ENCODE assay signal across 8 cellular contexts in genomic region chr10:22230331-22230833, GRCh38. TPM values are rescaled to one million over a fixed set of nuclear protein-coding genes. Genes with fewer than 3 reads are reported as not detected.
DNase-seq lines count a peak whose midpoint lies in the region; ATAC-seq and TF ChIP-seq lines count a peak whose summit lies in the region.

No MANE protein-coding gene starts in this region.

- TF ChIP-seq CTCF in AG04450 (IDR thresholded peaks at IDR 0.05; ENCODE audit: low read depth, low read length) (no peak), GM13976 (IDR thresholded peaks at IDR 0.05; ENCODE audit: borderline replicate concordance, control extremely low read depth, extremely low read depth, insufficient read depth, missing control alignments) (no peak), WERI-Rb-1 (IDR thresholded peaks at IDR 0.05; ENCODE audit: low read depth, low read length) (no peak), esophagus muscularis mucosa (IDR thresholded peaks at IDR 0.05) (no peak), nephron (IDR thresholded peaks at IDR 0.05; ENCODE audit: unreplicated experiment in 3 of 3) (no peak)

- no peak overlapping the region for H3K27ac ChIP-seq in AG04450 (ENCODE audit: low read depth, low read length)
- H3K27ac ChIP-seq in WERI-Rb-1, result peak overlapping the region; percentile 88
- H3K27ac ChIP-seq in esophagus muscularis mucosa (replicated peaks in 1 of 4), result peak overlapping the region; percentile 90 to 96 (median 92)

- POLR2A ChIA-PET in AG04450 (lab: Yijun Ruan, JAX), result no interaction called here

- no peak for TF ChIP-seq POLR2A in esophagus muscularis mucosa (IDR thresholded peaks at IDR 0.05; ENCODE audit: low read depth)

- CTCF ChIA-PET in AG04450 (lab: Charles Lee), result interaction anchor here (0.6 to 1.0 kb wide), 2 partner anchors 237 to 759 kb away, joined by 3 read pairs; no protein-coding TSS in a partner anchor

- H3K36me3 Mint-ChIP-seq in nephron (ENCODE audit: low read depth), result no peaks in the 10 kb centered on the region

- H3K9me3 Mint-ChIP-seq in nephron, result no peaks in the 10 kb centered on the region

- H3K27me3 Mint-ChIP-seq in nephron (ENCODE audit: low read depth), result peaks cover 4% of the 10 kb centered on the region

- no peak for ATAC-seq in HG03565 (IDR thresholded peaks at IDR 0.05; ENCODE audit: unreplicated experiment)

- H3K4me1 ChIP-seq in esophagus muscularis mucosa, result peaks cover 3 to 10% (median 8%) of the 10 kb centered on the region in 4 donors

- under 1% methylated on average over 16 of the region's 16 CpGs for WGBS in esophagus muscularis mucosa

- intact Hi-C loops in esophagus muscularis mucosa (cut with DNase I), result no loop called here

- H3K4me1 Mint-ChIP-seq in nephron, result peaks cover 4% of the 10 kb centered on the region

- H3K4me3 Mint-ChIP-seq in nephron, result peak overlapping the region; percentile 91 to 96 (median 93)

- H3K4me3 ChIP-seq in AG04450 (ENCODE audit: low read depth, low read length) (peak overlapping the region; percentile 73), WERI-Rb-1 (ENCODE audit: low read depth, low read length) (peak overlapping the region; percentile 95), esophagus muscularis mucosa (peak overlapping the region; percentile 67 to 76 (median 70))

- no peak for DNase-seq in AG04450 (ENCODE audit: low read depth, low spot score)
- DNase-seq in GM13976 (ENCODE audit: low spot score), result peak; percentile 29
- peak; percentile 17 for DNase-seq in NCI-H2081 treated with DMSO at 0.1 percent for 48 hours (lab: John Stamatoyannopoulos, UW)
- peak; percentile 10 for DNase-seq in WERI-Rb-1
- DNase-seq in esophagus muscularis mucosa (ENCODE audit: extremely low spot score), result no peak
- no peak for DNase-seq in middle frontal gyrus (ENCODE audit: extremely low spot score, low spot score)

- H3K9me3 ChIP-seq in AG04450 (ENCODE audit: control insufficient read depth, insufficient read depth, low read length), result no peaks in the 10 kb centered on the region
- H3K9me3 ChIP-seq in WERI-Rb-1 (ENCODE audit: severe bottlenecking), result no peaks in the 10 kb centered on the region
- H3K9me3 ChIP-seq in esophagus muscularis mucosa, result no peaks in the 10 kb centered on the region

- peak overlapping the region; percentile 76 to 100 (median 85) for H3K27ac Mint-ChIP-seq in nephron

- in situ Hi-C loops in GM13976 (cut with MboI; ENCODE audit: low sequenced_read_pairs, unreplicated experiment), result no loop called here

- no peaks in the 10 kb centered on the region for H3K36me3 ChIP-seq in WERI-Rb-1
- no peaks in the 10 kb centered on the region for H3K36me3 ChIP-seq in esophagus muscularis mucosa

- TF ChIP-seq EP300 in esophagus muscularis mucosa (IDR thresholded peaks at IDR 0.05), result no peak

- no peaks in the 10 kb centered on the region for H3K27me3 ChIP-seq in AG04450 (ENCODE audit: control insufficient read depth, insufficient read depth, low read length)
- H3K27me3 ChIP-seq in WERI-Rb-1 (ENCODE audit: insufficient read depth, low read depth, severe bottlenecking), result no peaks in the 10 kb centered on the region
- H3K27me3 ChIP-seq in esophagus muscularis mucosa, result no peaks in the 10 kb centered on the region

RNA-seq across cellular contexts. Expression of gene EBLN1, which starts 12.6 kb away (rescaled TPM):
- not detected in 2 replicates for polyA plus RNA-seq in AG04450 (2011; rRNA removed)
- polyA minus RNA-seq in AG04450 (2011; rRNA and poly(A)+ RNA removed), result not detected in 2 replicates
- not detected for total RNA-seq in esophagus muscularis mucosa

Comparison
In these comparisons a context has a peak if more than half of its experiments do, and no peak if none do; other contexts are left out.
1. DNase-seq: peak in GM13976 (single experiment), NCI-H2081 treated with DMSO at 0.1 percent for 48 hours (single experiment) and WERI-Rb-1 (single experiment); none in AG04450 (single experiment), esophagus muscularis mucosa (single experiment) and middle frontal gyrus (single experiment).
2. Peak in every context shown above with its lines, with median percentiles within 50 percentile points of each other: H3K4me3 ChIP-seq.